22 cellular contexts compared by ENCODE assay signal in genomic region chr12:25295361-25295760, GRCh38.
"Had no signal": no experiment of that assay in that cellular context is flagged by ENCODE, and none has a peak within 500 bp of the region (broad histone marks: within the 10 kb centered on the region; RNA-seq: fewer than 3 reads in every experiment).

No MANE protein-coding gene starts in this region.

- FAIRE-seq: frontal cortex, small intestine had no signal

- H3K9me3 ChIP-seq: body of pancreas, tibial artery had no signal

- H3K4me1 Mint-ChIP-seq: endodermal cell; natural killer cell; stimulated activated effector memory CD8-positive, alpha-beta T cell treated with anti-CD3 and anti-CD28 coated beads, Interleukin-12 subunit alpha, Interleukin-12 subunit beta, amount 100 ng/mL, for 72 hours; WTC11 had no signal

- H3K27ac Mint-ChIP-seq: activated CD4-positive, alpha-beta memory T cell treated with anti-CD3 and anti-CD28 coated beads for 36 hours; activated naive CD4-positive, alpha-beta T cell treated with anti-CD3 and anti-CD28 coated beads for 36 hours; activated T-cell treated with anti-CD3 and anti-CD28 coated beads, Interleukin-2, amount 50 U/mL, for 72 hours; endodermal cell; natural killer cell; stimulated activated effector memory CD8-positive, alpha-beta T cell treated with anti-CD3 and anti-CD28 coated beads, Interleukin-12 subunit alpha, Interleukin-12 subunit beta, amount 100 ng/mL, for 72 hours; stimulated activated naive CD8-positive, alpha-beta T cell treated with anti-CD3 and anti-CD28 coated beads, Interleukin-15, amount 100 ng/mL, for 72 hours; WTC11 had no signal

- H3K27me3 Mint-ChIP-seq: activated CD4-positive, alpha-beta memory T cell treated with anti-CD3 and anti-CD28 coated beads for 36 hours; stimulated activated naive CD8-positive, alpha-beta T cell treated with anti-CD3 and anti-CD28 coated beads, Interleukin-15, amount 100 ng/mL, for 72 hours had no signal

- ATAC-seq: activated T-cell treated with anti-CD3 and anti-CD28 coated beads, Interleukin-2, amount 50 U/mL, for 72 hours; body of pancreas; natural killer cell; sciatic nerve; stimulated activated effector memory CD8-positive, alpha-beta T cell treated with anti-CD3 and anti-CD28 coated beads, Interleukin-12 subunit alpha, Interleukin-12 subunit beta, amount 100 ng/mL, for 72 hours; stimulated activated naive CD8-positive, alpha-beta T cell treated with anti-CD3 and anti-CD28 coated beads, Interleukin-15, amount 100 ng/mL, for 72 hours; WTC11 had no signal

- H3K4me3 Mint-ChIP-seq: activated CD4-positive, alpha-beta memory T cell treated with anti-CD3 and anti-CD28 coated beads for 36 hours; activated naive CD4-positive, alpha-beta T cell treated with anti-CD3 and anti-CD28 coated beads for 36 hours; activated T-cell treated with anti-CD3 and anti-CD28 coated beads, Interleukin-2, amount 50 U/mL, for 72 hours; endodermal cell; natural killer cell; stimulated activated effector memory CD8-positive, alpha-beta T cell treated with anti-CD3 and anti-CD28 coated beads, Interleukin-12 subunit alpha, Interleukin-12 subunit beta, amount 100 ng/mL, for 72 hours; stimulated activated naive CD8-positive, alpha-beta T cell treated with anti-CD3 and anti-CD28 coated beads, Interleukin-15, amount 100 ng/mL, for 72 hours; WTC11 had no signal

- H3K36me3 Mint-ChIP-seq: activated CD4-positive, alpha-beta memory T cell treated with anti-CD3 and anti-CD28 coated beads for 36 hours; natural killer cell; stimulated activated effector memory CD8-positive, alpha-beta T cell treated with anti-CD3 and anti-CD28 coated beads, Interleukin-12 subunit alpha, Interleukin-12 subunit beta, amount 100 ng/mL, for 72 hours; WTC11 had no signal

- DNase-seq: activated CD4-positive, alpha-beta memory T cell treated with anti-CD3 and anti-CD28 coated beads for 36 hours; activated CD4-positive, alpha-beta T cell treated with anti-CD3 and anti-CD28 coated beads for 4 hours; activated effector memory CD4-positive, alpha-beta T cell treated with Interleukin-2 at 50 U/mL for 16 hours; activated naive CD4-positive, alpha-beta T cell treated with anti-CD3 and anti-CD28 coated beads for 36 hours; activated T-cell treated with anti-CD3 and anti-CD28 coated beads, Interleukin-2, amount 50 U/mL, for 72 hours; anterior cingulate cortex; body of pancreas; cortex of kidney; endodermal cell; glutamatergic neuron; hippocampal formation; midbrain; natural killer cell; small intestine; stimulated activated CD4-positive, alpha-beta T cell treated with anti-CD3 and anti-CD28 coated beads, Interleukin-2, amount 100 ng/mL, for 24 hours; stimulated activated naive CD8-positive, alpha-beta T cell treated with anti-CD3 and anti-CD28 coated beads, Interleukin-15, amount 100 ng/mL, for 72 hours; T1000; tibial artery had no signal
